ENCODE assay signal across 24 cellular contexts in genomic region chrX:12700745-12701144, GRCh38.
"Had no signal": no experiment of that assay in that cellular context is flagged by ENCODE, and none has a peak within 500 bp of the region (broad histone marks: within the 10 kb centered on the region; RNA-seq: fewer than 3 reads in every experiment).

No MANE protein-coding gene starts in this region.

- DNase-seq: activated CD4-positive, alpha-beta T cell treated with anti-CD3 and anti-CD28 coated beads for 4 hours; activated CD8-positive, alpha-beta memory T cell treated with anti-CD3 and anti-CD28 coated beads, Interleukin-2, amount 50 U/mL, for 4 hours; activated CD8-positive, alpha-beta T cell treated with anti-CD3 and anti-CD28 coated beads for 36 hours; activated gamma-delta T cell treated with Interleukin-2 at 50 U/mL for 16 hours; activated naive CD4-positive, alpha-beta T cell treated with anti-CD3 and anti-CD28 coated beads, Interleukin-2, amount 10 ng/mL, durations not matched to agents 7 days and 5 days; activated naive CD8-positive, alpha-beta T cell treated with anti-CD3 and anti-CD28 coated beads for 36 hours; activated T-cell treated with anti-CD3 and anti-CD28 coated beads, Interleukin-2, amount 50 U/mL, for 72 hours; central memory CD4-positive, alpha-beta T cell; Kasumi-1; KBM-7; NCI-H1105; NCI-H1436; NCI-H187 treated with DMSO at 0.1 percent for 48 hours; NCI-H2107; NCI-H510A treated with DMSO at 0.1 percent for 48 hours; NCI-H774; NK-92 treated with Interleukin-12 subunit alpha and Interleukin-12 subunit beta, amount 100 ng/mL, for 24 hours; OCI-M1; RPMI8226; T-cell; T-helper 2 cell; WERI-Rb-1 had no signal

- ATAC-seq: activated CD8-positive, alpha-beta T cell treated with anti-CD3 and anti-CD28 coated beads for 36 hours; activated T-cell treated with anti-CD3 and anti-CD28 coated beads, Interleukin-2, amount 50 U/mL, for 72 hours; Panc1; Right ventricle myocardium inferior; T-cell had no signal
